11 cellular contexts compared by ENCODE assay signal in the genomic region with DNA sequence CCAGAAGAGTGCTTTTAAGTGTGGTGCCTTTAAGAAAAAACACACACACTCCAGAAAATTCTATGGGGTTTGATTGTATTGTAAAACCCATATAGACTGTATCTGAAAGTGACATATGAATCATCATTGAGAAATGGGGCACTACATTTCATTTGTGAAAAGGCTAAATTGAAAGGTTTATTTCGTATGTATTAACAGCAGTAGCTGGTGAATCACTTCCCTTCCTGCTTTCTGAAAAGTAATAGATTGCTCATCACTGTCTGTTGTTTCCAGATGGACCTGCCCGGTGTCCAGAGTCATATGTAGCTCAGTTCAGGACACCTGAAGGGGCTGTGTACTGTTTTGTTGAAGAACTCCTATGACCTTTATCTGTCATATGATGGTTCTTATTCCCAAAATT. TPM values are rescaled to one million over a fixed set of nuclear protein-coding genes. Genes with fewer than 3 reads are reported as not detected.
DNase-seq lines count a peak whose midpoint lies in the region; ATAC-seq and TF ChIP-seq lines count a peak whose summit lies in the region.
"Had no signal": no experiment of that assay in that cellular context is flagged by ENCODE, and none has a peak within 500 bp of the region (broad histone marks: within the 10 kb centered on the region; RNA-seq: fewer than 3 reads in every experiment).

No MANE protein-coding gene starts in this region.

- peak overlapping the region; percentile 69 for H3K27ac ChIP-seq in RWPE2 (ENCODE audit: poor library complexity, severe bottlenecking)
- H3K27ac ChIP-seq in tibial artery = no peak overlapping the region
- H3K27ac ChIP-seq: SK-N-MC had no signal

- H3K4me3 ChIP-seq in AG10803 (ENCODE audit: low read length) (no peak overlapping the region), RWPE2 (ENCODE audit: severe bottlenecking) (no peak overlapping the region), tibial artery (no peak overlapping the region)
- H3K4me3 ChIP-seq: SK-N-MC had no signal

- H3K4me1 ChIP-seq in RWPE2 (ENCODE audit: insufficient read depth, poor library complexity, severe bottlenecking) = no peaks in the 10 kb centered on the region
- no peaks in the 10 kb centered on the region for H3K4me1 ChIP-seq in tibial artery

- intact Hi-C loops in tibial artery (cut with DNase I; ENCODE audit: low total_unique reads) = no loop called here

- DNase-seq in AG10803 (ENCODE audit: low read depth) (peak; percentile 28), RWPE2 (ENCODE audit: low spot score) (no peak), fibroblast of peridontal ligament (ENCODE audit: extremely low read depth) (peak; percentile 33), SK-N-DZ (ENCODE audit: low spot score) (no peak), tibial artery (no peak), GM13976 (ENCODE audit: low spot score) (no peak)
- DNase-seq: NCI-H2171, nephron progenitor cell had no signal

- H3K9me3 ChIP-seq in RWPE2 (ENCODE audit: severe bottlenecking) (no peaks in the 10 kb centered on the region), tibial artery (no peaks in the 10 kb centered on the region)

- in situ Hi-C loops in GM13976 (cut with MboI; ENCODE audit: low sequenced_read_pairs, unreplicated experiment) = no loop called here

- TF ChIP-seq CTCF in AG10803 (conservative IDR thresholded peaks at IDR 0.05; ENCODE audit: low read length) (no peak), RWPE2 (IDR thresholded peaks at IDR 0.05; ENCODE audit: poor library complexity, severe bottlenecking) (no peak), tibial artery (IDR thresholded peaks at IDR 0.05) (no peak), GM13976 (IDR thresholded peaks at IDR 0.05; ENCODE audit: borderline replicate concordance, control extremely low read depth, extremely low read depth, insufficient read depth, missing control alignments) (no peak)

- ATAC-seq in GM19468 (IDR thresholded peaks at IDR 0.05; ENCODE audit: extremely low read depth, unreplicated experiment) = peak; percentile 46
- ATAC-seq in RWPE2 (ENCODE audit: low read depth) = peak; percentile 99
- ATAC-seq in GM19463 (IDR thresholded peaks at IDR 0.05; ENCODE audit: unreplicated experiment) = no peak

- no peaks in the 10 kb centered on the region for H3K27me3 ChIP-seq in RWPE2 (ENCODE audit: insufficient read depth, poor library complexity, severe bottlenecking)
- no peaks in the 10 kb centered on the region for H3K27me3 ChIP-seq in tibial artery

- H3K36me3 ChIP-seq in RWPE2 (ENCODE audit: low read depth) (peaks cover 4% of the 10 kb centered on the region; the same call in 1 of the 2 replicates), tibial artery (no peaks in the 10 kb centered on the region)

RNA-seq across cellular contexts. Expression of a gene that starts 28.1 kb away (rescaled TPM):
- 16.0 and 18.9 TPM in 2 replicates for polyA plus RNA-seq in SK-N-DZ (2014; cell fraction: cytosol; rRNA removed)
- 16.5 and 29.4 TPM in 2 replicates for polyA plus RNA-seq in SK-N-DZ (2014; cell fraction: nucleus; rRNA removed)

RNA-seq across cellular contexts. Expression of a gene that starts 58.8 kb away (rescaled TPM):
- polyA plus RNA-seq in SK-N-DZ (2014; cell fraction: cytosol; rRNA removed) = 17.0 and 23.6 TPM in 2 replicates
- polyA plus RNA-seq in SK-N-DZ (2014; cell fraction: nucleus; rRNA removed) = 15.4 and 20.9 TPM in 2 replicates

Comparison
In these comparisons a context has a peak if more than half of its experiments do, and no peak if none do; other contexts are left out.
1. DNase-seq: peak in AG10803 (single experiment) and fibroblast of peridontal ligament (single experiment); none in RWPE2 (single experiment), SK-N-DZ (single experiment), tibial artery (0 of 2) and GM13976 (single experiment).